26 cellular contexts compared by ENCODE assay signal in the genomic region with DNA sequence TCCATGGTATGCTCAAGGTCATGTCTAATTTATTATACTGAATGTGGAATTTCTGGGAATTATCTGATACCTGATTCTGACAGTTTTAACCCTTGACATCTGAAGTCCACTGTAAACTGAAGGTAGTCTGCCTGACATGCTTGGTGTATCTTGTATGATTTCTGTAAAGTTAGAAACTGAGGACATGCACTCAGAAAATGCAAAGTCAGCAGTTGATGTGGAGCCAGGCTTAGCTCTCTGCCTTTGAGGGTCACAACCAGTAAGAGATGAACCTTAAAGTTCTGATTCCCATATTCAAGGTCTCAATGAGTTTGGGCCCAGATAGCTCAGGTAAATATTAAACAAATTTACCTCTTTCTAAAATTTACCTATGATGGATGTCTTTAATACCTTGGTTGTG. TPM values are rescaled to one million over a fixed set of nuclear protein-coding genes. Genes with fewer than 3 reads are reported as not detected.
A peak's percentile ranks its signal among the peaks of the same experiment; 100 is the strongest.
DNase-seq lines count a peak whose midpoint lies in the region; ATAC-seq and TF ChIP-seq lines count a peak whose summit lies in the region.
"Had no signal": no experiment of that assay in that cellular context is flagged by ENCODE, and none has a peak within 500 bp of the region (broad histone marks: within the 10 kb centered on the region; RNA-seq: fewer than 3 reads in every experiment).

No MANE protein-coding gene starts in this region.

- no peak overlapping the region for H3K9ac ChIP-seq in neural cell (ENCODE audit: low read length)
- H3K9ac ChIP-seq: SK-N-SH had no signal

- CTCF ChIA-PET in CD4-positive, alpha-beta T cell (lab: Charles Lee) = interaction anchor here (0.6 to 0.9 kb wide), 2 partner anchors 22 to 34 kb away, joined by 3 read pairs; no protein-coding TSS in a partner anchor

- no peak for TF ChIP-seq EP300 in neural cell (conservative IDR thresholded peaks at IDR 0.05; ENCODE audit: poor library complexity, severe bottlenecking)

- no peaks in the 10 kb centered on the region for H4K20me1 ChIP-seq in neural cell (ENCODE audit: insufficient read depth)

- peaks cover 90% of the 10 kb centered on the region for H3K4me1 Mint-ChIP-seq in activated T-cell treated with anti-CD3 and anti-CD28 coated beads, Interleukin-2, amount 50 U/mL, for 72 hours (ENCODE audit: low read depth)
- peaks cover 73% of the 10 kb centered on the region for H3K4me1 Mint-ChIP-seq in CD4-positive, alpha-beta T cell (ENCODE audit: low read depth)
- H3K4me1 Mint-ChIP-seq in T-helper 17 cell (peaks cover 45% of the 10 kb centered on the region), mesothelial cell of epicardium (no peaks in the 10 kb centered on the region)
- H3K4me1 Mint-ChIP-seq: GM23338 had no signal

- H3K27ac Mint-ChIP-seq in activated T-cell treated with anti-CD3 and anti-CD28 coated beads, Interleukin-2, amount 50 U/mL, for 72 hours = peak overlapping the region; percentile 94
- peak overlapping the region; percentile 82 for H3K27ac Mint-ChIP-seq in CD4-positive, alpha-beta T cell
- H3K27ac Mint-ChIP-seq in T-helper 17 cell (peak overlapping the region; percentile 96), mesothelial cell of epicardium (no peak overlapping the region)
- H3K27ac Mint-ChIP-seq: GM23338 had no signal

- no peak for DNase-seq in activated T-cell treated with anti-CD3 and anti-CD28 coated beads, Interleukin-2, amount 50 U/mL, for 72 hours
- no peak for DNase-seq in activated T-cell treated with anti-CD3 and anti-CD28 coated beads, Interleukin-2, amount 50 U/mL, for 1 hour
- DNase-seq in CD4-positive, alpha-beta T cell = no peak
- DNase-seq in T-helper 17 cell (no peak), mesothelial cell of epicardium (ENCODE audit: low spot score in 2 of 2, unreplicated experiment in 2 of 2) (no peak)
- DNase-seq: BE2C, Caco-2, DMS 273 treated with DMSO at 0.1 percent for 48 hours, DMS79 treated with DMSO at 0.1 percent for 48 hours, HCEC 1CT, NCI-H1105 treated with DMSO at 0.1 percent for 48 hours, NCI-H1694, NCI-H2081, NCI-H2171, NCI-H345, NCI-H524 treated with DMSO at 0.1 percent for 48 hours, NCI-H82, SIG-M5, SK-N-SH had no signal

- H3F3A ChIP-seq in neural cell (ENCODE audit: insufficient read depth, low read length, poor library complexity, severe bottlenecking) = peaks cover 5% of the 10 kb centered on the region

- H3K4me3 Mint-ChIP-seq in activated T-cell treated with anti-CD3 and anti-CD28 coated beads, Interleukin-2, amount 50 U/mL, for 72 hours = peak overlapping the region; percentile 52 to 70
- H3K4me3 Mint-ChIP-seq in CD4-positive, alpha-beta T cell = peak overlapping the region; percentile 39
- peak overlapping the region; percentile 61 for H3K4me3 Mint-ChIP-seq in T-helper 17 cell
- no peak overlapping the region for H3K4me3 Mint-ChIP-seq in mesothelial cell of epicardium
- H3K4me3 Mint-ChIP-seq: GM23338 had no signal

- H3K79me2 ChIP-seq in neural cell (replicated peaks; ENCODE audit: insufficient read depth, low read length) = no peaks in the 10 kb centered on the region

- H3K27ac ChIP-seq in CD4-positive, alpha-beta T cell (ENCODE audit: low read depth, low read length) = no peak overlapping the region
- H3K27ac ChIP-seq in neural cell (ENCODE audit: low read length) = peak overlapping the region; percentile 6
- H3K27ac ChIP-seq: HL-60 had no signal

- POLR2A ChIA-PET in CD4-positive, alpha-beta T cell (lab: Charles Lee) = interaction anchor here (0.7 to 1.1 kb wide), 2 partner anchors 13 to 841 kb away, joined by 3 to 9 read pairs; a partner anchor contains a TSS

- no peaks in the 10 kb centered on the region for H3K36me3 ChIP-seq in neural cell (ENCODE audit: insufficient read depth, low read length)
- H3K36me3 ChIP-seq: BE2C had no signal

- no peak overlapping the region for H2AFZ ChIP-seq in neural cell (ENCODE audit: low read depth, low read length)
- H2AFZ ChIP-seq: GM23338 had no signal

- no peaks in the 10 kb centered on the region for H3K27me3 Mint-ChIP-seq in activated T-cell treated with anti-CD3 and anti-CD28 coated beads, Interleukin-2, amount 50 U/mL, for 72 hours (ENCODE audit: low read depth)
- H3K27me3 Mint-ChIP-seq in CD4-positive, alpha-beta T cell = no peaks in the 10 kb centered on the region
- H3K27me3 Mint-ChIP-seq in T-helper 17 cell (peaks cover 8% of the 10 kb centered on the region), mesothelial cell of epicardium (ENCODE audit: low read depth) (peaks cover 17% of the 10 kb centered on the region)

- intact Hi-C loops in CD4-positive, alpha-beta T cell (cut with DNase I, micrococcal nuclease) = no loop called here

- no peak for TF ChIP-seq CTCF in CD4-positive, alpha-beta T cell (IDR thresholded peaks at IDR 0.05)
- TF ChIP-seq CTCF in neural cell (IDR thresholded peaks at IDR 0.05; ENCODE audit: poor library complexity, severe bottlenecking) (no peak), mesothelial cell of epicardium (IDR thresholded peaks at IDR 0.05; ENCODE audit: unreplicated experiment) (no peak)

- no peaks in the 10 kb centered on the region for H3K27me3 ChIP-seq in CD4-positive, alpha-beta T cell (ENCODE audit: control insufficient read depth, insufficient read depth, low read length)
- H3K27me3 ChIP-seq in neural cell (ENCODE audit: insufficient read depth, low read depth, low read length) = no peaks in the 10 kb centered on the region

- TF ChIP-seq RAD21 in neural cell (conservative IDR thresholded peaks at IDR 0.05) = no peak

- H3K36me3 Mint-ChIP-seq in activated T-cell treated with anti-CD3 and anti-CD28 coated beads, Interleukin-2, amount 50 U/mL, for 72 hours (ENCODE audit: insufficient read depth in 2 of 2) = peaks cover 2 to 3% of the 10 kb centered on the region in 2 donors
- no peaks in the 10 kb centered on the region for H3K36me3 Mint-ChIP-seq in CD4-positive, alpha-beta T cell (ENCODE audit: low read depth)
- H3K36me3 Mint-ChIP-seq in T-helper 17 cell (ENCODE audit: low read depth) (no peaks in the 10 kb centered on the region), mesothelial cell of epicardium (no peaks in the 10 kb centered on the region)

- no peaks in the 10 kb centered on the region for H3K9me2 ChIP-seq in neural cell (ENCODE audit: insufficient read depth, low read length)
- H3K9me2 ChIP-seq: SK-N-SH had no signal

- H3K9me3 ChIP-seq in CD4-positive, alpha-beta T cell (ENCODE audit: control insufficient read depth, low read length) = no peaks in the 10 kb centered on the region
- H3K9me3 ChIP-seq in T-helper 17 cell (ENCODE audit: control insufficient read depth, low read length, poor library complexity, severe bottlenecking) = no peaks in the 10 kb centered on the region
- H3K9me3 ChIP-seq in neural cell (ENCODE audit: low read length) = no peaks in the 10 kb centered on the region
- H3K9me3 ChIP-seq: BE2C, Caco-2, SK-N-SH had no signal

- no peak for ATAC-seq in activated T-cell treated with anti-CD3 and anti-CD28 coated beads, Interleukin-2, amount 50 U/mL, for 72 hours (replicated peaks in 1 of 2)
- ATAC-seq in CD4-positive, alpha-beta T cell (ENCODE audit: poor library complexity) = no peak
- ATAC-seq in T-helper 17 cell = no peak
- no peak for ATAC-seq in GM19397 (IDR thresholded peaks at IDR 0.05; ENCODE audit: unreplicated experiment)
- ATAC-seq: GM12878, GM23338, Panc1 had no signal

- peaks cover 2% of the 10 kb centered on the region in 2 donors for H3K9me3 Mint-ChIP-seq in activated T-cell treated with anti-CD3 and anti-CD28 coated beads, Interleukin-2, amount 50 U/mL, for 72 hours
- H3K9me3 Mint-ChIP-seq in CD4-positive, alpha-beta T cell = no peaks in the 10 kb centered on the region
- H3K9me3 Mint-ChIP-seq in mesothelial cell of epicardium = no peaks in the 10 kb centered on the region
- H3K9me3 Mint-ChIP-seq: GM23338 had no signal

- H3K4me2 ChIP-seq in neural cell (ENCODE audit: low read length) = no peak overlapping the region
- H3K4me2 ChIP-seq: GM23338, SK-N-SH had no signal

- no peak overlapping the region for H3K4me3 ChIP-seq in neural cell (ENCODE audit: low read length)
- H3K4me3 ChIP-seq: GM12878, GM23338 had no signal

TF ChIP-seq in neural cell, 6 proteins besides CTCF, POLR2A, EP300 and RAD21:
- TF ChIP-seq SMC3 (conservative IDR thresholded peaks at IDR 0.05; ENCODE audit: poor library complexity) (no peak), MXI1 (conservative IDR thresholded peaks at IDR 0.05; ENCODE audit: poor library complexity, severe bottlenecking) (no peak), POLR2AphosphoS5 (IDR thresholded peaks at IDR 0.05) (no peak), EZH2 (IDR thresholded peaks at IDR 0.05; ENCODE audit: borderline replicate concordance, insufficient read depth, low read length, poor library complexity, severe bottlenecking) (no peak), TAF1 (IDR thresholded peaks at IDR 0.05; ENCODE audit: low read depth) (no peak)
- TF ChIP-seq, protein P1, sequence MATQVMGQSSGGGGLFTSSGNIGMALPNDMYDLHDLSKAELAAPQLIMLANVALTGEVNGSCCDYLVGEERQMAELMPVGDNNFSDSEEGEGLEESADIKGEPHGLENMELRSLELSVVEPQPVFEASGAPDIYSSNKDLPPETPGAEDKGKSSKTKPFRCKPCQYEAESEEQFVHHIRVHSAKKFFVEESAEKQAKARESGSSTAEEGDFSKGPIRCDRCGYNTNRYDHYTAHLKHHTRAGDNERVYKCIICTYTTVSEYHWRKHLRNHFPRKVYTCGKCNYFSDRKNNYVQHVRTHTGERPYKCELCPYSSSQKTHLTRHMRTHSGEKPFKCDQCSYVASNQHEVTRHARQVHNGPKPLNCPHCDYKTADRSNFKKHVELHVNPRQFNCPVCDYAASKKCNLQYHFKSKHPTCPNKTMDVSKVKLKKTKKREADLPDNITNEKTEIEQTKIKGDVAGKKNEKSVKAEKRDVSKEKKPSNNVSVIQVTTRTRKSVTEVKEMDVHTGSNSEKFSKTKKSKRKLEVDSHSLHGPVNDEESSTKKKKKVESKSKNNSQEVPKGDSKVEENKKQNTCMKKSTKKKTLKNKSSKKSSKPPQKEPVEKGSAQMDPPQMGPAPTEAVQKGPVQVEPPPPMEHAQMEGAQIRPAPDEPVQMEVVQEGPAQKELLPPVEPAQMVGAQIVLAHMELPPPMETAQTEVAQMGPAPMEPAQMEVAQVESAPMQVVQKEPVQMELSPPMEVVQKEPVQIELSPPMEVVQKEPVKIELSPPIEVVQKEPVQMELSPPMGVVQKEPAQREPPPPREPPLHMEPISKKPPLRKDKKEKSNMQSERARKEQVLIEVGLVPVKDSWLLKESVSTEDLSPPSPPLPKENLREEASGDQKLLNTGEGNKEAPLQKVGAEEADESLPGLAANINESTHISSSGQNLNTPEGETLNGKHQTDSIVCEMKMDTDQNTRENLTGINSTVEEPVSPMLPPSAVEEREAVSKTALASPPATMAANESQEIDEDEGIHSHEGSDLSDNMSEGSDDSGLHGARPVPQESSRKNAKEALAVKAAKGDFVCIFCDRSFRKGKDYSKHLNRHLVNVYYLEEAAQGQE (IDR thresholded peaks at IDR 0.05; ENCODE audit: borderline replicate concordance) = no peak

RNA-seq across cellular contexts. Expression of a gene that starts 12.3 kb away (rescaled TPM):
- 100 to 1,000 TPM; 132 to 254 TPM for total RNA-seq in activated T-cell treated with anti-CD3 and anti-CD28 coated beads, Interleukin-2, amount 50 U/mL, for 72 hours
- 10 to 100 TPM; 49.8 to 52.0 TPM for total RNA-seq in CD4-positive, alpha-beta T cell
- total RNA-seq in T-helper 17 cell = 100 to 1,000 TPM in 1 of 2 donors, 10 to 100 TPM in 1; 77.2 to 109 TPM
- polyA plus RNA-seq in neural cell = not detected in 2 replicates
- polyA minus RNA-seq in neural cell = not detected in 2 replicates
- not detected in 3 replicates for total RNA-seq in mesothelial cell of epicardium
- total RNA-seq: GM12878, GM23338, HT-29 had no signal
- polyA plus RNA-seq: GM12878, GM23338, SK-N-SH had no signal

Comparison
In these comparisons a context has a peak if more than half of its experiments do, and no peak if none do; other contexts are left out.
1. RNA of a gene that starts 12.3 kb away (total RNA-seq): 132 to 254 TPM in activated T-cell treated with anti-CD3 and anti-CD28 coated beads, Interleukin-2, amount 50 U/mL, for 72 hours, 77.2 to 109 TPM in T-helper 17 cell and 49.8 to 52.0 TPM in CD4-positive, alpha-beta T cell; not detected in mesothelial cell of epicardium; every median in the first group is over 10 times any median in the second.